Comparison of ENCODE assay signal across 12 cellular contexts in the genomic region with DNA sequence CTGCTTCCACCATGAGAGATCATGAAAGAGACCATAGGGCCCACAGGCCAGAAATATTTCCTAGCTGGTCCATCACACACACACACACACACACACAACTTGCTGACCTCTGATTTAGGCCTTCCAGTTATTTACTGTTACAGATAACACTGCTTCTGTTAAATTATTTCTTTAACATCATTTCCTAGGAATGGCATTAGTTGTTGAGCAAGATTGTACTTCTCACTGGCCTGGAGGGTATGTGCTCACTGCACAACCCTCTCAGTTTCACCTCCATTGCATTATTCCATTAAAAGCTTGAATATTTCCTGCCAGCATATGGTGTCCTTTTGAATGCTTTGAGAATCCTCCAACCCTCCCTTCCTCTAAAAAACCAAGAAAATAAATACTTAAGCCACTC.
DNase-seq lines count a peak whose midpoint lies in the region; ATAC-seq and TF ChIP-seq lines count a peak whose summit lies in the region.
"Had no signal": no experiment of that assay in that cellular context is flagged by ENCODE, and none has a peak within 500 bp of the region (broad histone marks: within the 10 kb centered on the region; RNA-seq: fewer than 3 reads in every experiment).

No MANE protein-coding gene starts in this region.

- no peaks in the 10 kb centered on the region for H3K27me3 Mint-ChIP-seq in activated T-helper 2 cell treated with anti-CD3 and anti-CD28 coated beads, Interferon-gamma antibody, Interleukin-2, Interleukin-4, amounts not matched to agents 10 μg/mL and 5 μg/mL and 100 μg/mL, durations not matched to agents 14 hours and 24 hours and 36 hours (ENCODE audit: low read depth)
- H3K27me3 Mint-ChIP-seq in immature natural killer cell (ENCODE audit: low read depth in 3 of 3) (peaks cover 10 to 15% (median 12%) of the 10 kb centered on the region in 3 donors), WTC11 (ENCODE audit: low read depth) (no peaks in the 10 kb centered on the region)
- H3K27me3 Mint-ChIP-seq: CD4-positive, CD25-positive, alpha-beta regulatory T cell had no signal

- DNase-seq in cardiac muscle cell (ENCODE audit: low read depth in 1 of 2, low spot score in 1 of 2): peak in 1 of 2 donors; percentile 63
- DNase-seq in left ventricle myocardium inferior: no peak
- no peak for DNase-seq in activated T-helper 2 cell treated with anti-CD3 and anti-CD28 coated beads, Interferon-gamma antibody, Interleukin-2, Interleukin-4, amounts not matched to agents 10 μg/mL and 5 μg/mL and 100 μg/mL, durations not matched to agents 14 hours and 24 hours and 36 hours (ENCODE audit: low spot score)
- DNase-seq in immature natural killer cell: no peak
- no peak for DNase-seq in aorta
- DNase-seq in WTC11 (ENCODE audit: low spot score): no peak
- DNase-seq in effector CD8-positive, alpha-beta T cell (lab: John Stamatoyannopoulos, UW): no peak
- DNase-seq: CD4-positive, CD25-positive, alpha-beta regulatory T cell; effector memory CD4-positive, alpha-beta T cell had no signal

- H3K27ac ChIP-seq in cardiac muscle cell (peak overlapping the region; percentile 48), left ventricle myocardium inferior (replicated peaks) (no peak overlapping the region), aorta (ENCODE audit: low read depth in 1 of 2, low read length in 2 of 2) (peak overlapping the region; percentile 38 to 53)
- H3K27ac ChIP-seq: parathyroid adenoma had no signal

- peak overlapping the region; percentile 11 for H3K27ac Mint-ChIP-seq in activated T-helper 2 cell treated with anti-CD3 and anti-CD28 coated beads, Interferon-gamma antibody, Interleukin-2, Interleukin-4, amounts not matched to agents 10 μg/mL and 5 μg/mL and 100 μg/mL, durations not matched to agents 14 hours and 24 hours and 36 hours
- peak overlapping the region; percentile 87 to 99 (median 94) for H3K27ac Mint-ChIP-seq in immature natural killer cell
- no peak overlapping the region for H3K27ac Mint-ChIP-seq in WTC11
- H3K27ac Mint-ChIP-seq: T-helper 2 cell treated with Interferon-gamma antibody and Interleukin-4, amounts not matched to agents 5 μg/mL and 100 μg/mL, for 36 hours had no signal

- H3K36me3 Mint-ChIP-seq in activated T-helper 2 cell treated with anti-CD3 and anti-CD28 coated beads, Interferon-gamma antibody, Interleukin-2, Interleukin-4, amounts not matched to agents 10 μg/mL and 5 μg/mL and 100 μg/mL, durations not matched to agents 14 hours and 24 hours and 36 hours (ENCODE audit: low read depth): peaks cover 99% of the 10 kb centered on the region
- peaks cover 24 to 52% (median 43%) of the 10 kb centered on the region in 3 donors for H3K36me3 Mint-ChIP-seq in immature natural killer cell
- no peaks in the 10 kb centered on the region for H3K36me3 Mint-ChIP-seq in WTC11

- H3K9me3 ChIP-seq in cardiac muscle cell (ENCODE audit: low read depth) (no peaks in the 10 kb centered on the region), left ventricle myocardium inferior (replicated peaks) (no peaks in the 10 kb centered on the region), aorta (ENCODE audit: control insufficient read depth, low read length) (no peaks in the 10 kb centered on the region)

- H3K4me3 Mint-ChIP-seq in activated T-helper 2 cell treated with anti-CD3 and anti-CD28 coated beads, Interferon-gamma antibody, Interleukin-2, Interleukin-4, amounts not matched to agents 10 μg/mL and 5 μg/mL and 100 μg/mL, durations not matched to agents 14 hours and 24 hours and 36 hours (ENCODE audit: low read depth): no peak overlapping the region
- H3K4me3 Mint-ChIP-seq in immature natural killer cell (peak overlapping the region; percentile 33 to 67 (median 66)), WTC11 (no peak overlapping the region)
- H3K4me3 Mint-ChIP-seq: CD4-positive, CD25-positive, alpha-beta regulatory T cell; T-helper 2 cell treated with Interferon-gamma antibody and Interleukin-4, amounts not matched to agents 5 μg/mL and 100 μg/mL, for 36 hours had no signal

- H3K4me3 ChIP-seq in cardiac muscle cell (no peak overlapping the region), left ventricle myocardium inferior (no peak overlapping the region), aorta (ENCODE audit: low read length in 2 of 2) (no peak overlapping the region)

- peaks cover 39% of the 10 kb centered on the region for H3K4me1 Mint-ChIP-seq in activated T-helper 2 cell treated with anti-CD3 and anti-CD28 coated beads, Interferon-gamma antibody, Interleukin-2, Interleukin-4, amounts not matched to agents 10 μg/mL and 5 μg/mL and 100 μg/mL, durations not matched to agents 14 hours and 24 hours and 36 hours (ENCODE audit: low read depth)
- H3K4me1 Mint-ChIP-seq in immature natural killer cell (peaks cover 45 to 51% of the 10 kb centered on the region in 2 donors), WTC11 (peaks cover 8% of the 10 kb centered on the region)

- TF ChIP-seq CTCF in cardiac muscle cell (IDR thresholded peaks at IDR 0.05; ENCODE audit: low read depth, low read length) (no peak), left ventricle myocardium inferior (IDR thresholded peaks at IDR 0.05; ENCODE audit: borderline replicate concordance) (no peak), WTC11 (IDR thresholded peaks at IDR 0.05) (no peak)

- H3K36me3 ChIP-seq in cardiac muscle cell: peaks cover 42% of the 10 kb centered on the region
- peaks cover 43% of the 10 kb centered on the region for H3K36me3 ChIP-seq in left ventricle myocardium inferior
- peaks cover 11 to 23% of the 10 kb centered on the region in 2 donors for H3K36me3 ChIP-seq in aorta (ENCODE audit: control insufficient read depth in 1 of 2, insufficient read depth in 2 of 2, low read length in 1 of 2)

- ATAC-seq in aorta (ENCODE audit: low FRiP score) (no peak), GM18868 (IDR thresholded peaks at IDR 0.05; ENCODE audit: unreplicated experiment) (no peak), WTC11 (no peak)

- H3K9me3 Mint-ChIP-seq in activated T-helper 2 cell treated with anti-CD3 and anti-CD28 coated beads, Interferon-gamma antibody, Interleukin-2, Interleukin-4, amounts not matched to agents 10 μg/mL and 5 μg/mL and 100 μg/mL, durations not matched to agents 14 hours and 24 hours and 36 hours: no peaks in the 10 kb centered on the region
- H3K9me3 Mint-ChIP-seq in immature natural killer cell: peaks cover 0 to 3% (median 0%) of the 10 kb centered on the region in 6 donors
- no peaks in the 10 kb centered on the region for H3K9me3 Mint-ChIP-seq in WTC11
- H3K9me3 Mint-ChIP-seq: CD4-positive, CD25-positive, alpha-beta regulatory T cell; T-helper 2 cell treated with Interferon-gamma antibody and Interleukin-4, amounts not matched to agents 5 μg/mL and 100 μg/mL, for 36 hours had no signal

- intact Hi-C loops in left ventricle myocardium inferior (cut with micrococcal nuclease) (no loop called here), aorta (cut with DNase I) (no loop called here)
- intact Hi-C loops in activated T-helper 2 cell treated with anti-CD3 and anti-CD28 coated beads, Interferon-gamma antibody, Interleukin-2, Interleukin-4, amounts not matched to agents 10 μg/mL and 5 μg/mL and 100 μg/mL, durations not matched to agents 14 hours and 24 hours and 36 hours (cut with micrococcal nuclease): no loop called here

- H3K27me3 ChIP-seq in cardiac muscle cell (no peaks in the 10 kb centered on the region), left ventricle myocardium inferior (ENCODE audit: low read depth) (no peaks in the 10 kb centered on the region), aorta (ENCODE audit: control insufficient read depth in 1 of 2, insufficient read depth in 2 of 2, low read length in 1 of 2) (no peaks in the 10 kb centered on the region)

- POLR2A ChIA-PET in WTC11 (lab: Charles Lee): interaction anchor here (0.6 kb wide), 1 partner anchor 1111 kb away, joined by 3 read pairs; no protein-coding TSS in a partner anchor

- H3K4me1 ChIP-seq in cardiac muscle cell (ENCODE audit: low read depth) (peaks cover 16% of the 10 kb centered on the region), left ventricle myocardium inferior (peaks cover 35% of the 10 kb centered on the region), aorta (ENCODE audit: control insufficient read depth in 1 of 2, insufficient read depth in 2 of 2, low read length in 2 of 2) (peaks cover 2 to 3% of the 10 kb centered on the region in 2 donors)
- H3K4me1 ChIP-seq: parathyroid adenoma had no signal

- CTCF ChIA-PET in WTC11 (lab: Charles Lee): interaction anchor here (1.1 kb wide), 1 partner anchor 54 kb away, joined by 3 read pairs; no protein-coding TSS in a partner anchor

TF ChIP-seq in WTC11, 78 proteins besides CTCF, POLR2A, EP300 and RAD21 (continues in another document):
- TF ChIP-seq GABPB1 (CRISPR knock-in tag; IDR thresholded peaks at IDR 0.05): no peak
- TF ChIP-seq, protein P1, sequence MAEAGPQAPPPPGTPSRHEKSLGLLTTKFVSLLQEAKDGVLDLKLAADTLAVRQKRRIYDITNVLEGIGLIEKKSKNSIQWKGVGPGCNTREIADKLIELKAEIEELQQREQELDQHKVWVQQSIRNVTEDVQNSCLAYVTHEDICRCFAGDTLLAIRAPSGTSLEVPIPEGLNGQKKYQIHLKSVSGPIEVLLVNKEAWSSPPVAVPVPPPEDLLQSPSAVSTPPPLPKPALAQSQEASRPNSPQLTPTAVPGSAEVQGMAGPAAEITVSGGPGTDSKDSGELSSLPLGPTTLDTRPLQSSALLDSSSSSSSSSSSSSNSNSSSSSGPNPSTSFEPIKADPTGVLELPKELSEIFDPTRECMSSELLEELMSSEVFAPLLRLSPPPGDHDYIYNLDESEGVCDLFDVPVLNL (CRISPR knock-in tag; IDR thresholded peaks at IDR 0.05; ENCODE audit: borderline replicate concordance, low read depth): no peak
- TF ChIP-seq, protein P2, sequence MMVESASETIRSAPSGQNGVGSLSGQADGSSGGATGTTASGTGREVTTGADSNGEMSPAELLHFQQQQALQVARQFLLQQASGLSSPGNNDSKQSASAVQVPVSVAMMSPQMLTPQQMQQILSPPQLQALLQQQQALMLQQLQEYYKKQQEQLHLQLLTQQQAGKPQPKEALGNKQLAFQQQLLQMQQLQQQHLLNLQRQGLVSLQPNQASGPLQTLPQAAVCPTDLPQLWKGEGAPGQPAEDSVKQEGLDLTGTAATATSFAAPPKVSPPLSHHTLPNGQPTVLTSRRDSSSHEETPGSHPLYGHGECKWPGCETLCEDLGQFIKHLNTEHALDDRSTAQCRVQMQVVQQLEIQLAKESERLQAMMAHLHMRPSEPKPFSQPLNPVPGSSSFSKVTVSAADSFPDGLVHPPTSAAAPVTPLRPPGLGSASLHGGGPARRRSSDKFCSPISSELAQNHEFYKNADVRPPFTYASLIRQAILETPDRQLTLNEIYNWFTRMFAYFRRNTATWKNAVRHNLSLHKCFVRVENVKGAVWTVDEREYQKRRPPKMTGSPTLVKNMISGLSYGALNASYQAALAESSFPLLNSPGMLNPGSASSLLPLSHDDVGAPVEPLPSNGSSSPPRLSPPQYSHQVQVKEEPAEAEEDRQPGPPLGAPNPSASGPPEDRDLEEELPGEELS (CRISPR knock-in tag; IDR thresholded peaks at IDR 0.05): no peak

Comparison
In these comparisons a context has a peak if more than half of its experiments do, and no peak if none do; other contexts are left out.
1. H3K4me3 Mint-ChIP-seq: peak in immature natural killer cell (5 of 5); none in activated T-helper 2 cell treated with anti-CD3 and anti-CD28 coated beads, Interferon-gamma antibody, Interleukin-2, Interleukin-4, amounts not matched to agents 10 μg/mL and 5 μg/mL and 100 μg/mL, durations not matched to agents 14 hours and 24 hours and 36 hours (single experiment) and WTC11 (single experiment).